Comparison of ENCODE assay signal across 16 cellular contexts in the genomic region with DNA sequence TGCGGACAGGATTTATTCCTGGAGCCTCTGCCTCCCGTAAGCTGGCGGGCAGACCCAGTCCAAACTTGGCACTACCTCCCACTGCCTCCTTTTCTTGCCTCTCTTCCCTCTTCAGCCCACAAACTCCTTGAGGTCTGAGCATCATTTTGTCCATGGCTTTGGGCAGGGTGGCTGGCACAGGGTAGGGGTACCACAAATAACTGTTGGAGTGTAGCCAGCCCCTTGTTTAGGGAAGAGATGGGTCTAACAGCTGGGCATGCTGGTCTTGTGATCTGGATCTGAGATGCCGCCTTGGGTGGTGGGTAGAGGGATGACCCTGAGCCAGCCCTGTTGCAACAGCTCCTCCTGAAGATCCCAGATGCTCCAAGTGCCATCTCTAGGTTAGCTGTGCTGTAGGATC.
"Had no signal": no experiment of that assay in that cellular context is flagged by ENCODE, and none has a peak within 500 bp of the region (broad histone marks: within the 10 kb centered on the region; RNA-seq: fewer than 3 reads in every experiment).

No MANE protein-coding gene starts in this region.

- H3K9me3 ChIP-seq: esophagus muscularis mucosa had no signal

- H3K36me3 ChIP-seq: cardiac muscle cell, esophagus muscularis mucosa had no signal

- H3K4me3 Mint-ChIP-seq: activated T-cell treated with anti-CD3 and anti-CD28 coated beads, Interleukin-2, amount 50 U/mL, for 72 hours; natural killer cell treated with Interleukin-12 subunit alpha and Interleukin-12 subunit beta and Interleukin-15 and Interleukin-18, amount 100 ng/mL, for 72 hours; stimulated activated naive CD8-positive, alpha-beta T cell treated with anti-CD3 and anti-CD28 coated beads, Interleukin-15, Interleukin-2, amounts not matched to agents 100 ng/mL and 50 ng/mL, for 24 hours had no signal

- H3K4me3 ChIP-seq: cardiac muscle cell, esophagus muscularis mucosa had no signal

- H3K36me3 Mint-ChIP-seq: activated naive CD4-positive, alpha-beta T cell treated with anti-CD3 and anti-CD28 coated beads, Interleukin-2, amount 50 U/mL, for 72 hours; natural killer cell treated with Interleukin-12 subunit alpha and Interleukin-12 subunit beta and Interleukin-15 and Interleukin-18, amount 100 ng/mL, for 72 hours had no signal

- H3K27ac ChIP-seq: cardiac muscle cell, esophagus muscularis mucosa, VCaP had no signal

- H3K9me3 Mint-ChIP-seq: activated naive CD4-positive, alpha-beta T cell treated with anti-CD3 and anti-CD28 coated beads, Interleukin-2, amount 50 U/mL, for 72 hours; activated T-cell treated with anti-CD3 and anti-CD28 coated beads, Interleukin-2, amount 50 U/mL, for 72 hours; dendritic cell treated with granulocyte-macrophage colony-stimulating factor and Interleukin-4, amounts not matched to agents 40 ng/mL and 50 ng/mL, for 4 days; natural killer cell treated with Interleukin-12 subunit alpha and Interleukin-12 subunit beta and Interleukin-15 and Interleukin-18, amount 100 ng/mL, for 72 hours; stimulated activated naive CD8-positive, alpha-beta T cell treated with anti-CD3 and anti-CD28 coated beads, Interleukin-15, Interleukin-2, amounts not matched to agents 100 ng/mL and 50 ng/mL, for 24 hours had no signal

- ATAC-seq: activated naive CD4-positive, alpha-beta T cell treated with anti-CD3 and anti-CD28 coated beads, Interleukin-2, amount 50 U/mL, for 72 hours; activated T-cell treated with anti-CD3 and anti-CD28 coated beads, Interleukin-2, amount 50 U/mL, for 72 hours; natural killer cell treated with Interleukin-12 subunit alpha and Interleukin-12 subunit beta and Interleukin-15 and Interleukin-18, amount 100 ng/mL, for 72 hours had no signal

- H3K27ac Mint-ChIP-seq: activated naive CD4-positive, alpha-beta T cell treated with anti-CD3 and anti-CD28 coated beads, Interleukin-2, amount 50 U/mL, for 72 hours; activated T-cell treated with anti-CD3 and anti-CD28 coated beads, Interleukin-2, amount 50 U/mL, for 72 hours; dendritic cell treated with granulocyte-macrophage colony-stimulating factor and Interleukin-4, amounts not matched to agents 40 ng/mL and 50 ng/mL, for 4 days; natural killer cell treated with Interleukin-12 subunit alpha and Interleukin-12 subunit beta and Interleukin-15 and Interleukin-18, amount 100 ng/mL, for 72 hours; stimulated activated naive CD8-positive, alpha-beta T cell treated with anti-CD3 and anti-CD28 coated beads, Interleukin-15, Interleukin-2, amounts not matched to agents 100 ng/mL and 50 ng/mL, for 24 hours had no signal

- DNase-seq: activated CD4-positive, alpha-beta T cell treated with anti-CD3 and anti-CD28 coated beads for 1 hour; activated CD4-positive, alpha-beta T cell treated with anti-CD3 and anti-CD28 coated beads, Interleukin-2, amount 50 U/mL, for 4 hours; activated gamma-delta T cell treated with Interleukin-2 at 50 U/mL for 16 hours; activated T-cell treated with anti-CD3 and anti-CD28 coated beads, Interleukin-2, amount 50 U/mL, for 72 hours; effector CD8-positive, alpha-beta T cell; posterior cingulate gyrus; stimulated activated CD4-positive, alpha-beta T cell treated with anti-CD3 and anti-CD28 coated beads, Interleukin-2, amount 100 ng/mL, for 48 hours; T-helper 2 cell; trophoblast cell had no signal

- H3K4me1 ChIP-seq: esophagus muscularis mucosa had no signal
